1 cellular context compared by ENCODE assay signal in genomic region chr1:6299557-6300165, GRCh38.
TF ChIP-seq lines count a peak whose summit lies in the region.

No MANE protein-coding gene starts in this region.

TF ChIP-seq in GM23338, 12 proteins besides CTCF, POLR2A, EP300 and RAD21:
- no peak for TF ChIP-seq JUNB (IDR thresholded peaks at IDR 0.05; ENCODE audit: unreplicated experiment)
- no peak for TF ChIP-seq ZNF114 (CRISPR knock-in tag; IDR thresholded peaks at IDR 0.05)
- no peak for TF ChIP-seq POLR2AphosphoS5 (IDR thresholded peaks at IDR 0.05; ENCODE audit: low read depth)
- no peak for TF ChIP-seq REST (IDR thresholded peaks at IDR 0.05; ENCODE audit: unreplicated experiment)
- no peak for TF ChIP-seq ZNF331 (CRISPR knock-in tag; IDR thresholded peaks at IDR 0.05; ENCODE audit: low read depth)
- TF ChIP-seq EZH2phosphoT487 (IDR thresholded peaks at IDR 0.05; ENCODE audit: unreplicated experiment): no peak
